2 cellular contexts compared by ENCODE assay signal in the genomic region with DNA sequence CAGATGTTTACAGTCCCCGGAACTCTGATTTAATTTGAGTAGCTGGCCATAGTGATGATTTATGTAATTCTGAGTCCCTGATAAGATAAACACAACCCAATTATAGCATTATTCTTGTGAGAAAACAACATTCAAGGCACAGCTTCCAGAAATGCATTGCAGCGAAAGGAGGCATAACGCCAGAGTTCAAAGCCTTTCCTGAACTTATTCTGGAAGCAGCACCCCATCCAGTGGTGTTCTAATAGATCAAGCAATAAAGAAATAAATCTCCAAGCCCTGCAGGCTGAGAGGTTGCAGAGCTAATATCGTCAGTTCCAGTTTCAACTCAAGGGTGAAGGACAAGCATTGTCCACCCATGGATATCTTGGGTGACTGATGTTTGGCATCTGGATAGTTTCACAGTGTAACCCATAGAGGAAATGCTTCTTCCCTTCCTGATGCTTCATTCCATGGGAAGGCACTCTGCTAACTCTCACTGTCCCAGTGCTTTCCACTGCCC.
TF ChIP-seq lines count a peak whose summit lies in the region.

No MANE protein-coding gene starts in this region.

TF ChIP-seq in liver, 16 proteins besides CTCF, POLR2A, EP300 and RAD21:
- TF ChIP-seq, protein P1, sequence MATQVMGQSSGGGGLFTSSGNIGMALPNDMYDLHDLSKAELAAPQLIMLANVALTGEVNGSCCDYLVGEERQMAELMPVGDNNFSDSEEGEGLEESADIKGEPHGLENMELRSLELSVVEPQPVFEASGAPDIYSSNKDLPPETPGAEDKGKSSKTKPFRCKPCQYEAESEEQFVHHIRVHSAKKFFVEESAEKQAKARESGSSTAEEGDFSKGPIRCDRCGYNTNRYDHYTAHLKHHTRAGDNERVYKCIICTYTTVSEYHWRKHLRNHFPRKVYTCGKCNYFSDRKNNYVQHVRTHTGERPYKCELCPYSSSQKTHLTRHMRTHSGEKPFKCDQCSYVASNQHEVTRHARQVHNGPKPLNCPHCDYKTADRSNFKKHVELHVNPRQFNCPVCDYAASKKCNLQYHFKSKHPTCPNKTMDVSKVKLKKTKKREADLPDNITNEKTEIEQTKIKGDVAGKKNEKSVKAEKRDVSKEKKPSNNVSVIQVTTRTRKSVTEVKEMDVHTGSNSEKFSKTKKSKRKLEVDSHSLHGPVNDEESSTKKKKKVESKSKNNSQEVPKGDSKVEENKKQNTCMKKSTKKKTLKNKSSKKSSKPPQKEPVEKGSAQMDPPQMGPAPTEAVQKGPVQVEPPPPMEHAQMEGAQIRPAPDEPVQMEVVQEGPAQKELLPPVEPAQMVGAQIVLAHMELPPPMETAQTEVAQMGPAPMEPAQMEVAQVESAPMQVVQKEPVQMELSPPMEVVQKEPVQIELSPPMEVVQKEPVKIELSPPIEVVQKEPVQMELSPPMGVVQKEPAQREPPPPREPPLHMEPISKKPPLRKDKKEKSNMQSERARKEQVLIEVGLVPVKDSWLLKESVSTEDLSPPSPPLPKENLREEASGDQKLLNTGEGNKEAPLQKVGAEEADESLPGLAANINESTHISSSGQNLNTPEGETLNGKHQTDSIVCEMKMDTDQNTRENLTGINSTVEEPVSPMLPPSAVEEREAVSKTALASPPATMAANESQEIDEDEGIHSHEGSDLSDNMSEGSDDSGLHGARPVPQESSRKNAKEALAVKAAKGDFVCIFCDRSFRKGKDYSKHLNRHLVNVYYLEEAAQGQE (IDR thresholded peaks at IDR 0.05) = no peak
- TF ChIP-seq NR2F2 (IDR thresholded peaks at IDR 0.05) (peak; percentile 87), RXRA (IDR thresholded peaks at IDR 0.05) (peak; percentile 45 to 49)
TF ChIP-seq in liver: peak in this region for 2.

TF ChIP-seq in HepG2, 621 proteins besides CTCF, POLR2A, EP300 and RAD21:
- TF ChIP-seq REXO4 (CRISPR knock-in tag; IDR thresholded peaks at IDR 0.05; ENCODE audit: borderline replicate concordance) (no peak), BORCS8-MEF2B (CRISPR knock-in tag; IDR thresholded peaks at IDR 0.05) (no peak), ZNF552 (CRISPR knock-in tag; IDR thresholded peaks at IDR 0.05; ENCODE audit: borderline replicate concordance) (no peak), SALL1 (CRISPR knock-in tag; IDR thresholded peaks at IDR 0.05) (no peak), ZNF572 (CRISPR knock-in tag; IDR thresholded peaks at IDR 0.05) (no peak), PHF5A (CRISPR knock-in tag; IDR thresholded peaks at IDR 0.05; ENCODE audit: low read depth, unreplicated experiment) (no peak), DMAP1 (CRISPR knock-in tag; IDR thresholded peaks at IDR 0.05) (no peak)
- TF ChIP-seq, protein P2, sequence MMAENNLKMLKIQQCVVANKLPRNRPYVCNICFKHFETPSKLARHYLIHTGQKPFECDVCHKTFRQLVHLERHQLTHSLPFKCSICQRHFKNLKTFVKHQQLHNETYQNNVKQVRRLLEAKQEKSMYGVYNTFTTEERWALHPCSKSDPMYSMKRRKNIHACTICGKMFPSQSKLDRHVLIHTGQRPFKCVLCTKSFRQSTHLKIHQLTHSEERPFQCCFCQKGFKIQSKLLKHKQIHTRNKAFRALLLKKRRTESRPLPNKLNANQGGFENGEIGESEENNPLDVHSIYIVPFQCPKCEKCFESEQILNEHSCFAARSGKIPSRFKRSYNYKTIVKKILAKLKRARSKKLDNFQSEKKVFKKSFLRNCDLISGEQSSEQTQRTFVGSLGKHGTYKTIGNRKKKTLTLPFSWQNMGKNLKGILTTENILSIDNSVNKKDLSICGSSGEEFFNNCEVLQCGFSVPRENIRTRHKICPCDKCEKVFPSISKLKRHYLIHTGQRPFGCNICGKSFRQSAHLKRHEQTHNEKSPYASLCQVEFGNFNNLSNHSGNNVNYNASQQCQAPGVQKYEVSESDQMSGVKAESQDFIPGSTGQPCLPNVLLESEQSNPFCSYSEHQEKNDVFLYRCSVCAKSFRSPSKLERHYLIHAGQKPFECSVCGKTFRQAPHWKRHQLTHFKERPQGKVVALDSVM (CRISPR knock-in tag; IDR thresholded peaks at IDR 0.05) = no peak
